8 cellular contexts compared by ENCODE assay signal in genomic region chr3:69013256-69014021, GRCh38. TPM values are rescaled to one million over a fixed set of nuclear protein-coding genes. Genes with fewer than 3 reads are reported as not detected.
DNase-seq lines count a peak whose midpoint lies in the region; ATAC-seq and TF ChIP-seq lines count a peak whose summit lies in the region.

Gene EOGT (minus strand): TSS chr3:69013684. CDS start chr3:69009846, 3,838 bp downstream.

- H3K27me3 ChIP-seq in right cardiac atrium (ENCODE audit: control insufficient read depth, insufficient read depth) = no peaks in the 10 kb centered on the region

- WGBS in right cardiac atrium = under 1% methylated on average over 94 of the region's 95 CpGs

- H3K4me3 ChIP-seq in GM12875 (ENCODE audit: low read depth, low read length) (peak within 1 kb of the TSS; percentile 92), HFF-Myc (replicated peaks; ENCODE audit: low read depth, low read length) (peak within 1 kb of the TSS; percentile 60), right cardiac atrium (ENCODE audit: low read length) (peak within 1 kb of the TSS; percentile 90)

- H3K4me1 ChIP-seq in right cardiac atrium (ENCODE audit: control insufficient read depth, insufficient read depth, low read length) = peaks cover 2% of the 10 kb centered on the region

- intact Hi-C loops in T-helper 2 cell treated with Interferon-gamma antibody and Interleukin-4, amounts not matched to agents 100 ng/mL and 5 ng/mL, for 36 hours (cut with micrococcal nuclease) = loop anchor here (2.0 to 10.0 kb wide), 4 partner anchors 39 to 291 kb away; partner anchors contain the start of genes ARL6IP5 and TMF1
- intact Hi-C loops in right cardiac atrium (cut with DNase I) = no loop called here

- TF ChIP-seq CTCF in GM12875 (IDR thresholded peaks at IDR 0.05; ENCODE audit: borderline replicate concordance, insufficient read depth, low read depth, low read length) = peak; percentile 72
- TF ChIP-seq CTCF in HFF-Myc (IDR thresholded peaks at IDR 0.05; ENCODE audit: low read depth, low read length, missing control alignments) = peak; percentile 62

- peak; percentile 91 to 92 for ATAC-seq in right cardiac atrium

- no peaks in the 10 kb centered on the region for H3K9me3 ChIP-seq in right cardiac atrium (ENCODE audit: control insufficient read depth, low read length)

- peak within 1 kb of the TSS; percentile 94 for H3K27ac ChIP-seq in right cardiac atrium (ENCODE audit: low read length)

- no peak for DNase-seq in HFF-Myc (ENCODE audit: extremely low read depth, low read depth)
- peak; percentile 74 for DNase-seq in MV-4-11 (lab: John Stamatoyannopoulos, UW)
- DNase-seq in anterior cingulate cortex (lab: John Stamatoyannopoulos, UW) = peak in 57 of 58 donors; percentile 19 to 85 (median 69)
- peak; percentile 93 to 98 (median 96) for DNase-seq in right cardiac atrium
- peak; percentile 93 for DNase-seq in retina
- no peak for DNase-seq in OCI-M2 (lab: John Stamatoyannopoulos, UW; ENCODE audit: unreplicated experiment)

RNA-seq across cellular contexts. Expression of gene EOGT, which starts in this region (rescaled TPM):
- 14.2 and 15.0 TPM in 2 replicates for total RNA-seq in T-helper 2 cell treated with Interferon-gamma antibody and Interleukin-4, amounts not matched to agents 100 ng/mL and 5 ng/mL, for 36 hours
- total RNA-seq in right cardiac atrium = 100 to 1,000 TPM in 1 of 4 donors, 10 to 100 TPM in 3; 47.5 to 112 (median 56.6) TPM
- 26.1 TPM for polyA plus RNA-seq in right cardiac atrium

Comparison
In these comparisons a context has a peak if more than half of its experiments do, and no peak if none do; other contexts are left out.
1. DNase-seq: peak in MV-4-11 (single experiment), anterior cingulate cortex (57 of 58), right cardiac atrium (3 of 3) and retina (single experiment); none in HFF-Myc (single experiment) and OCI-M2 (single experiment).
2. Peak in every context shown above with its lines, with median percentiles within 50 percentile points of each other: H3K4me3 ChIP-seq.